Comparison of ENCODE assay signal across 17 cellular contexts in the genomic region with DNA sequence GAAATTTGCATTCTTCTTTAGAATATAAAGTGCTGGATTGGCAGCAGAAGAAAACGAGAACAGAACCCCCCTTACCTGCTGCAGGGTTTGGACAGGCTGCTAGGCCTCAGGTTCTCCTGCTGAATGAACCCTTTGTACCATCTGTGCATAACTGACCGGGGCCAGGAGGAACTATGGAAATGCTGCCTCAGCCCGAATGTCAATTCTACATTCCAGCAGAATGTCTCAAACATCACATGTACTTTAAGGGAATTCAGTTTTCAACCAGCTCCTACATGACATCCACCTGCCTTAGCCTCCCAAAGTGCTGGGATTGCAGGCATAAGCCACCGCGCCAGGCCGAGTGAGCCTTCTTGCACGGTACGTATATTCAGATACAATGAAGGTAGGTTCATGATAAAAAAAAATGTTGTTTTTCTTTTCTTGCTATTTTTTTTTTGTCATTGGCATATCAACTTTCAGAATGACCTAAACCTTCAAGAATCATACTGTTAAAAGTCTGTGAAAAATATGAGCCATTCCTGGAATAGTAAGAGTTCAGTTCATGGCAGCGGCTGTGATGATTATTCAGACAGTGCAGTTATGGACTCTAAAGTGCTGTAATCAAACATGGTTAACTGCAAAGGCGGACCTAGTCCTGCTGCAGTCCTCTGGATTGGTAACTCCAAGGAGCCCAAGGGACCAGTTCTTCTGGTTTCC.
DNase-seq lines count a peak whose midpoint lies in the region; ATAC-seq and TF ChIP-seq lines count a peak whose summit lies in the region.
"Had no signal": no experiment of that assay in that cellular context is flagged by ENCODE, and none has a peak within 500 bp of the region (broad histone marks: within the 10 kb centered on the region; RNA-seq: fewer than 3 reads in every experiment).

No MANE protein-coding gene starts in this region.

- H3K9ac ChIP-seq in OCI-LY1 (ENCODE audit: low read length) (no peak overlapping the region), trophoblast cell (ENCODE audit: low read length) (no peak overlapping the region)

- no peak overlapping the region for H3K4ac ChIP-seq in trophoblast cell (ENCODE audit: low read depth, low read length)

- no peak overlapping the region for H4K12ac ChIP-seq in trophoblast cell (ENCODE audit: low read depth, low read length)

- no peak overlapping the region for H2BK12ac ChIP-seq in trophoblast cell (ENCODE audit: low read length)

- no peak overlapping the region for H3K23ac ChIP-seq in trophoblast cell (ENCODE audit: low read length)

- H4K8ac ChIP-seq in trophoblast cell (ENCODE audit: low read depth, low read length): no peak overlapping the region

- intact Hi-C loops in activated T-helper 1 cell treated with anti-CD3 and anti-CD28 coated beads, Interleukin-12 subunit alpha, Interleukin-12 subunit beta, Interleukin-2, Interleukin-4 antibody, amounts not matched to agents 30 ng/mL and 10 ng/mL and 1 ng/mL, durations not matched to agents 14 hours and 24 hours and 36 hours (cut with micrococcal nuclease): no loop called here

- H3K27ac ChIP-seq in OCI-LY1 (ENCODE audit: low read depth, low read length, poor library complexity, severe bottlenecking) (peak overlapping the region; percentile 30), trophoblast cell (ENCODE audit: low read depth, low read length) (no peak overlapping the region), gastroesophageal sphincter (no peak overlapping the region)
- H3K27ac ChIP-seq: colonic mucosa, stomach, WERI-Rb-1 had no signal

- H3K9me2 ChIP-seq in OCI-LY1 (ENCODE audit: low read depth, low read length): no peaks in the 10 kb centered on the region

- H4K20me1 ChIP-seq in OCI-LY1 (ENCODE audit: insufficient read depth, low read length): no peaks in the 10 kb centered on the region

- H3K27me3 ChIP-seq in OCI-LY1 (ENCODE audit: insufficient read depth, low read length) (no peaks in the 10 kb centered on the region), trophoblast cell (ENCODE audit: insufficient read depth, low read length) (no peaks in the 10 kb centered on the region), gastroesophageal sphincter (no peaks in the 10 kb centered on the region)
- H3K27me3 ChIP-seq: colonic mucosa, stomach had no signal

- WGBS in trophoblast cell (ENCODE audit: extremely low coverage, insufficient coverage, insufficient read length): no CpG with 5 or more reads among the region's 10 CpGs
- 79 to 86% methylated on average over 9 to 10 of the region's 10 CpGs for WGBS in gastroesophageal sphincter (ENCODE audit: low coverage in 1 of 2), 2 donors

- H3K9me3 ChIP-seq in OCI-LY1 (ENCODE audit: low read length) (peaks cover 3% of the 10 kb centered on the region; the same call in 1 of the 2 replicates), trophoblast cell (ENCODE audit: insufficient read depth, low read depth, low read length) (no peaks in the 10 kb centered on the region), gastroesophageal sphincter (no peaks in the 10 kb centered on the region)
- H3K9me3 ChIP-seq: colonic mucosa, stomach had no signal

- no peaks in the 10 kb centered on the region; the same call in 1 of the 2 replicates for H3F3A ChIP-seq in OCI-LY1 (ENCODE audit: insufficient read depth, low read length)

- H3K4me3 ChIP-seq in OCI-LY1 (ENCODE audit: low read depth, low read length, poor library complexity, severe bottlenecking): no peak overlapping the region
- no peak overlapping the region for H3K4me3 ChIP-seq in trophoblast cell (ENCODE audit: low read depth, low read length)
- no peak overlapping the region for H3K4me3 ChIP-seq in gastroesophageal sphincter
- H3K4me3 ChIP-seq: colonic mucosa, stomach had no signal

- H3K36me3 Mint-ChIP-seq in activated T-helper 1 cell treated with anti-CD3 and anti-CD28 coated beads, Interleukin-12 subunit alpha, Interleukin-12 subunit beta, Interleukin-2, Interleukin-4 antibody, amounts not matched to agents 30 ng/mL and 10 ng/mL and 1 ng/mL, durations not matched to agents 14 hours and 24 hours and 36 hours (ENCODE audit: low read depth): no peaks in the 10 kb centered on the region

- H2AFZ ChIP-seq in OCI-LY1 (ENCODE audit: low read length): no peak overlapping the region
- no peak overlapping the region for H2AFZ ChIP-seq in trophoblast cell (ENCODE audit: insufficient read depth, low read length, poor library complexity)

- TF ChIP-seq CTCF in OCI-LY1 (IDR thresholded peaks at IDR 0.05; ENCODE audit: low read length) (no peak), gastroesophageal sphincter (IDR thresholded peaks at IDR 0.05) (no peak)

- peak; percentile 69 for DNase-seq in COLO829 (ENCODE audit: low spot score)
- peak; percentile 53 for DNase-seq in fibroblast of gingiva (ENCODE audit: low read depth)
- DNase-seq in trophoblast cell: peak; percentile 39 to 72
- no peak for DNase-seq in activated T-helper 1 cell treated with anti-CD3 and anti-CD28 coated beads, Interleukin-12 subunit alpha, Interleukin-12 subunit beta, Interleukin-2, Interleukin-4 antibody, amounts not matched to agents 30 ng/mL and 10 ng/mL and 1 ng/mL, durations not matched to agents 14 hours and 24 hours and 36 hours (ENCODE audit: low spot score)
- DNase-seq: activated CD8-positive, alpha-beta T cell treated with anti-CD3 and anti-CD28 coated beads, Interleukin-2, amount 10 ng/mL, durations not matched to agents 7 days and 5 days; activated naive CD8-positive, alpha-beta T cell treated with anti-CD3 and anti-CD28 coated beads, Interleukin-2, amount 50 U/mL, for 24 hours; colonic mucosa; DMS 273 treated with DMSO at 0.1 percent for 48 hours; NCI-H1694; NCI-H524; OCI-M1; stomach; WERI-Rb-1 had no signal

- no peaks in the 10 kb centered on the region for H3K36me3 ChIP-seq in OCI-LY1 (ENCODE audit: insufficient read depth, low read length)
- no peaks in the 10 kb centered on the region for H3K36me3 ChIP-seq in trophoblast cell (ENCODE audit: control insufficient read depth in 1 of 2, insufficient read depth in 2 of 2, low read length in 2 of 2)
- no peaks in the 10 kb centered on the region for H3K36me3 ChIP-seq in gastroesophageal sphincter
- H3K36me3 ChIP-seq: colonic mucosa, stomach, WERI-Rb-1 had no signal

- H4K91ac ChIP-seq in trophoblast cell (ENCODE audit: low read depth, low read length): peak overlapping the region; percentile 59

- no peaks in the 10 kb centered on the region for H3K4me1 Mint-ChIP-seq in activated T-helper 1 cell treated with anti-CD3 and anti-CD28 coated beads, Interleukin-12 subunit alpha, Interleukin-12 subunit beta, Interleukin-2, Interleukin-4 antibody, amounts not matched to agents 30 ng/mL and 10 ng/mL and 1 ng/mL, durations not matched to agents 14 hours and 24 hours and 36 hours (ENCODE audit: low read depth)

- H3K4me1 ChIP-seq in OCI-LY1 (ENCODE audit: insufficient read depth, low read length, severe bottlenecking): peaks cover 53% of the 10 kb centered on the region
- peaks cover 12 to 14% of the 10 kb centered on the region in 2 experiments for H3K4me1 ChIP-seq in trophoblast cell (ENCODE audit: control insufficient read depth in 1 of 2, insufficient read depth in 2 of 2, low read length in 2 of 2)
- H3K4me1 ChIP-seq in gastroesophageal sphincter: no peaks in the 10 kb centered on the region
- H3K4me1 ChIP-seq: colonic mucosa had no signal

- no peak for TF ChIP-seq POLR2A in gastroesophageal sphincter (IDR thresholded peaks at IDR 0.05)

- no peaks in the 10 kb centered on the region for H3K9me3 Mint-ChIP-seq in activated T-helper 1 cell treated with anti-CD3 and anti-CD28 coated beads, Interleukin-12 subunit alpha, Interleukin-12 subunit beta, Interleukin-2, Interleukin-4 antibody, amounts not matched to agents 30 ng/mL and 10 ng/mL and 1 ng/mL, durations not matched to agents 14 hours and 24 hours and 36 hours
- H3K9me3 Mint-ChIP-seq: activated naive CD8-positive, alpha-beta T cell treated with anti-CD3 and anti-CD28 coated beads, Interleukin-2, amount 50 U/mL, for 24 hours had no signal

- no peak for TF ChIP-seq EP300 in gastroesophageal sphincter (IDR thresholded peaks at IDR 0.05)

- H3K79me2 ChIP-seq in OCI-LY1 (ENCODE audit: insufficient read depth, low read length) (no peaks in the 10 kb centered on the region), trophoblast cell (ENCODE audit: control insufficient read depth, insufficient read depth, low read length, poor library complexity) (peaks cover 3% of the 10 kb centered on the region)

- H3K4me3 Mint-ChIP-seq in activated T-helper 1 cell treated with anti-CD3 and anti-CD28 coated beads, Interleukin-12 subunit alpha, Interleukin-12 subunit beta, Interleukin-2, Interleukin-4 antibody, amounts not matched to agents 30 ng/mL and 10 ng/mL and 1 ng/mL, durations not matched to agents 14 hours and 24 hours and 36 hours: no peak overlapping the region
- H3K4me3 Mint-ChIP-seq: activated CD8-positive, alpha-beta T cell treated with anti-CD3 and anti-CD28 coated beads, Interleukin-2, amount 10 ng/mL, durations not matched to agents 7 days and 5 days; activated naive CD8-positive, alpha-beta T cell treated with anti-CD3 and anti-CD28 coated beads, Interleukin-2, amount 50 U/mL, for 24 hours had no signal

- no peak overlapping the region for H2BK120ac ChIP-seq in trophoblast cell (ENCODE audit: insufficient read depth, low read length, poor library complexity)

- no peak overlapping the region for H2BK5ac ChIP-seq in trophoblast cell (ENCODE audit: low read depth, low read length, poor library complexity)

- no peak overlapping the region for H2AK5ac ChIP-seq in trophoblast cell (ENCODE audit: low read length)

- ATAC-seq in GM19452 (IDR thresholded peaks at IDR 0.05; ENCODE audit: unreplicated experiment) (no peak), gastroesophageal sphincter (no peak), HG03469 (IDR thresholded peaks at IDR 0.05; ENCODE audit: unreplicated experiment) (no peak)
- ATAC-seq: activated CD8-positive, alpha-beta T cell treated with anti-CD3 and anti-CD28 coated beads, Interleukin-2, amount 10 ng/mL, durations not matched to agents 7 days and 5 days; activated naive CD8-positive, alpha-beta T cell treated with anti-CD3 and anti-CD28 coated beads, Interleukin-2, amount 50 U/mL, for 24 hours had no signal

- H3K14ac ChIP-seq in trophoblast cell (ENCODE audit: low read length): no peak overlapping the region

- no peak overlapping the region for H3K27ac Mint-ChIP-seq in activated T-helper 1 cell treated with anti-CD3 and anti-CD28 coated beads, Interleukin-12 subunit alpha, Interleukin-12 subunit beta, Interleukin-2, Interleukin-4 antibody, amounts not matched to agents 30 ng/mL and 10 ng/mL and 1 ng/mL, durations not matched to agents 14 hours and 24 hours and 36 hours
- H3K27ac Mint-ChIP-seq: activated CD8-positive, alpha-beta T cell treated with anti-CD3 and anti-CD28 coated beads, Interleukin-2, amount 10 ng/mL, durations not matched to agents 7 days and 5 days; activated naive CD8-positive, alpha-beta T cell treated with anti-CD3 and anti-CD28 coated beads, Interleukin-2, amount 50 U/mL, for 24 hours had no signal

- H3K27me3 Mint-ChIP-seq in activated T-helper 1 cell treated with anti-CD3 and anti-CD28 coated beads, Interleukin-12 subunit alpha, Interleukin-12 subunit beta, Interleukin-2, Interleukin-4 antibody, amounts not matched to agents 30 ng/mL and 10 ng/mL and 1 ng/mL, durations not matched to agents 14 hours and 24 hours and 36 hours (ENCODE audit: insufficient read depth): peaks cover 2% of the 10 kb centered on the region
- H3K27me3 Mint-ChIP-seq: activated naive CD8-positive, alpha-beta T cell treated with anti-CD3 and anti-CD28 coated beads, Interleukin-2, amount 50 U/mL, for 24 hours had no signal

- no peak overlapping the region for H3K18ac ChIP-seq in trophoblast cell (ENCODE audit: low read length)

- peaks cover 15% of the 10 kb centered on the region for H3K79me1 ChIP-seq in trophoblast cell (ENCODE audit: low read length)

- H3K4me2 ChIP-seq in OCI-LY1 (ENCODE audit: low read length) (no peak overlapping the region), trophoblast cell (ENCODE audit: low read length) (no peak overlapping the region)
